Comparison of ENCODE assay signal across 1 cellular context in genomic region chr11:126474220-126474619, GRCh38.
TF ChIP-seq lines count a peak whose summit lies in the region.

No MANE protein-coding gene starts in this region.

TF ChIP-seq in HepG2, 621 proteins besides CTCF, POLR2A, EP300 and RAD21 (continued from another document):
- peak; percentile 24; the same call in 1 of the 2 replicates for TF ChIP-seq ZNF687 (CRISPR knock-in tag; IDR thresholded peaks at IDR 0.05)
- no peak for TF ChIP-seq FLYWCH1 (CRISPR knock-in tag; IDR thresholded peaks at IDR 0.05)
- TF ChIP-seq ZNF597 (CRISPR knock-in tag; IDR thresholded peaks at IDR 0.05): no peak
- no peak for TF ChIP-seq PHF20 (CRISPR knock-in tag; IDR thresholded peaks at IDR 0.05)
- TF ChIP-seq FOSL2 (CRISPR knock-in tag; IDR thresholded peaks at IDR 0.05): peak; percentile 27; the same call in 1 of the 2 replicates
- no peak for TF ChIP-seq ZNF343 (CRISPR knock-in tag; IDR thresholded peaks at IDR 0.05)
- TF ChIP-seq CREBL2 (CRISPR knock-in tag; IDR thresholded peaks at IDR 0.05; ENCODE audit: borderline replicate concordance): no peak
- peak; percentile 8 for TF ChIP-seq XRCC5 (optimal IDR thresholded peaks at IDR 0.05; ENCODE audit: low read length)
- peak; percentile 32; the same call in 1 of the 2 replicates for TF ChIP-seq ETV5 (CRISPR knock-in tag; IDR thresholded peaks at IDR 0.05; ENCODE audit: borderline replicate concordance)
- TF ChIP-seq HIC2 (CRISPR knock-in tag; IDR thresholded peaks at IDR 0.05; ENCODE audit: low read depth): peak; percentile 39; the same call in 1 of the 2 replicates
- TF ChIP-seq GABPA (IDR thresholded peaks at IDR 0.05; ENCODE audit: low read depth, low read length): no peak
- 0 out of 2 replicates have a peak, but pooled peaks have one; percentile 21 for TF ChIP-seq GABPA (CRISPR knock-in tag; IDR thresholded peaks at IDR 0.05; ENCODE audit: low read depth)
- TF ChIP-seq FIP1L1 (IDR thresholded peaks at IDR 0.05; ENCODE audit: borderline replicate concordance, insufficient read depth, low read depth, low read length): no peak
- TF ChIP-seq E2F2 (CRISPR knock-in tag; IDR thresholded peaks at IDR 0.05; ENCODE audit: borderline replicate concordance): no peak
- TF ChIP-seq ZNF263 (CRISPR knock-in tag; IDR thresholded peaks at IDR 0.05): 0 out of 2 replicates have a peak, but pooled peaks have one; percentile 1
- 0 out of 2 replicates have a peak, but pooled peaks have one; percentile 47 for TF ChIP-seq HNRNPL (IDR thresholded peaks at IDR 0.05; ENCODE audit: low read depth, low read length)
- TF ChIP-seq PATZ1 (CRISPR knock-in tag; IDR thresholded peaks at IDR 0.05): no peak
- TF ChIP-seq E2F1 (CRISPR knock-in tag; IDR thresholded peaks at IDR 0.05): no peak
- no peak for TF ChIP-seq SMAD3 (CRISPR knock-in tag; IDR thresholded peaks at IDR 0.05)
- no peak for TF ChIP-seq ZNF329 (CRISPR knock-in tag; IDR thresholded peaks at IDR 0.05; ENCODE audit: low read depth)
- TF ChIP-seq MXD1 (CRISPR knock-in tag; IDR thresholded peaks at IDR 0.05): no peak
- peak; percentile 39 for TF ChIP-seq GABPB1 (CRISPR knock-in tag; IDR thresholded peaks at IDR 0.05)
- no peak for TF ChIP-seq ATRX (CRISPR knock-in tag; IDR thresholded peaks at IDR 0.05; ENCODE audit: borderline replicate concordance)
